Comparison of ENCODE assay signal across 1 cellular context in genomic region chr10:5813341-5814109, GRCh38.
TF ChIP-seq lines count a peak whose summit lies in the region.

GDI2 (minus strand) TSS chr10:5813434; CDS start chr10:5813258, 176 bp downstream.

TF ChIP-seq in GM12878, 131 proteins besides CTCF, POLR2A, EP300 and RAD21 (continued from another document and continues in another):
- peak; percentile 15 for TF ChIP-seq CUX1 (IDR thresholded peaks at IDR 0.05; ENCODE audit: insufficient replicate concordance, low read depth, low read length)
- TF ChIP-seq POU2F2 (IDR thresholded peaks at IDR 0.05; ENCODE audit: borderline replicate concordance, low read depth, low read length), result peak; percentile 70; the same call in 2 of the 3 replicates
- TF ChIP-seq PAX8 (IDR thresholded peaks at IDR 0.05), result no peak
- TF ChIP-seq CBFB (IDR thresholded peaks at IDR 0.05; ENCODE audit: low read depth), result peak; percentile 92
- no peak for TF ChIP-seq BCLAF1 (IDR thresholded peaks at IDR 0.05)
- TF ChIP-seq TAF1 (IDR thresholded peaks at IDR 0.05; ENCODE audit: borderline replicate concordance, low read depth, low read length), result peak; percentile 89
- TF ChIP-seq RB1 (IDR thresholded peaks at IDR 0.05; ENCODE audit: borderline replicate concordance), result peak; percentile 97; the same call in 1 of the 2 replicates
- no peak for TF ChIP-seq CEBPB (IDR thresholded peaks at IDR 0.05; ENCODE audit: borderline replicate concordance in 1 of 2, low read depth in 2 of 2, low read length in 2 of 2)
- TF ChIP-seq STAT1 (conservative IDR thresholded peaks at IDR 0.05), result peak; percentile 66; the same call in 1 of the 2 replicates
- TF ChIP-seq LARP7 (IDR thresholded peaks at IDR 0.05), result peak; percentile 94
- peak; percentile 97; the same call in 1 of the 2 replicates for TF ChIP-seq ASH2L (IDR thresholded peaks at IDR 0.05; ENCODE audit: borderline replicate concordance, low read depth)
- peak; percentile 92 for TF ChIP-seq IKZF1 (conservative IDR thresholded peaks at IDR 0.05)
- TF ChIP-seq ZZZ3 (IDR thresholded peaks at IDR 0.05; ENCODE audit: control insufficient read depth, insufficient read length, low read depth), result no peak
- no peak for TF ChIP-seq CHD4 (IDR thresholded peaks at IDR 0.05)
- no peak for TF ChIP-seq FOXM1 (IDR thresholded peaks at IDR 0.05; ENCODE audit: low read depth, low read length)
- TF ChIP-seq E2F4 (IDR thresholded peaks at IDR 0.05; ENCODE audit: low read depth, low read length), result no peak
- TF ChIP-seq ZNF217 (IDR thresholded peaks at IDR 0.05), result peak; percentile 38; the same call in 1 of the 2 replicates
- peak; percentile 15 for TF ChIP-seq SIX5 (IDR thresholded peaks at IDR 0.05; ENCODE audit: low read depth, low read length, severe bottlenecking)
- TF ChIP-seq TARDBP (IDR thresholded peaks at IDR 0.05; ENCODE audit: borderline replicate concordance), result no peak
- TF ChIP-seq IRF5 (IDR thresholded peaks at IDR 0.05; ENCODE audit: borderline replicate concordance), result no peak
- peak; percentile 94 for TF ChIP-seq POLR2AphosphoS5 (IDR thresholded peaks at IDR 0.05; ENCODE audit: low read length)
- TF ChIP-seq NRF1 (conservative IDR thresholded peaks at IDR 0.05; ENCODE audit: low read depth, low read length), result no peak
- TF ChIP-seq ZBED1 (IDR thresholded peaks at IDR 0.05; ENCODE audit: borderline replicate concordance), result no peak; the same call in 1 of the 2 replicates
- peak; percentile 58; the same call in 1 of the 2 replicates for TF ChIP-seq ZNF592 (IDR thresholded peaks at IDR 0.05)
- TF ChIP-seq SKIL (IDR thresholded peaks at IDR 0.05; ENCODE audit: low read depth, poor library complexity, severe bottlenecking), result no peak
- no peak for TF ChIP-seq MYB (IDR thresholded peaks at IDR 0.05; ENCODE audit: borderline replicate concordance, low read depth, low read length)
- peak; percentile 38; the same call in 1 of the 2 replicates for TF ChIP-seq SPI1 (IDR thresholded peaks at IDR 0.05; ENCODE audit: borderline replicate concordance, insufficient read depth, low read depth, low read length)
- no peak for TF ChIP-seq PAX5 (IDR thresholded peaks at IDR 0.05; ENCODE audit: borderline replicate concordance, low read depth, low read length)
- TF ChIP-seq HDAC6 (IDR thresholded peaks at IDR 0.05; ENCODE audit: unreplicated experiment), result no peak
- TF ChIP-seq HDAC2 (IDR thresholded peaks at IDR 0.05), result 0 out of 2 replicates have a peak, but pooled peaks have one; percentile 63
- peak; percentile 54 for TF ChIP-seq MEF2B (IDR thresholded peaks at IDR 0.05; ENCODE audit: partially characterized antibody, poor library complexity, severe bottlenecking)
- TF ChIP-seq MYC (IDR thresholded peaks at IDR 0.05; ENCODE audit: insufficient read depth, insufficient read length, insufficient replicate concordance, low read length, severe bottlenecking), result peak; percentile 99
- no peak for TF ChIP-seq ZNF274 (IDR thresholded peaks at IDR 0.05; ENCODE audit: insufficient read depth, insufficient read length)
- TF ChIP-seq PKNOX1 (IDR thresholded peaks at IDR 0.05), result peak; percentile 99
- TF ChIP-seq DPF2 (IDR thresholded peaks at IDR 0.05), result peak; percentile 97
- TF ChIP-seq SUZ12 (IDR thresholded peaks at IDR 0.05; ENCODE audit: unreplicated experiment), result no peak
- peak; percentile 62 for TF ChIP-seq CREM (IDR thresholded peaks at IDR 0.05; ENCODE audit: low read depth)
- peak; percentile 30; the same call in 1 of the 2 replicates for TF ChIP-seq TBL1XR1 (IDR thresholded peaks at IDR 0.05; ENCODE audit: low read depth, low read length)
- TF ChIP-seq RAD51 (IDR thresholded peaks at IDR 0.05), result no peak
- TF ChIP-seq NKRF (conservative IDR thresholded peaks at IDR 0.05), result peak; percentile 97
- TF ChIP-seq IKZF2 (IDR thresholded peaks at IDR 0.05), result peak in 1 of 2 experiments; percentile 51; a peak in 2 of 4 replicates
- 0 out of 2 replicates have a peak, but pooled peaks have one; percentile 48 for TF ChIP-seq ZNF24 (IDR thresholded peaks at IDR 0.05)
- TF ChIP-seq EED (IDR thresholded peaks at IDR 0.05; ENCODE audit: low read depth), result peak; percentile 43; the same call in 1 of the 2 replicates
